1 cellular context compared by ENCODE assay signal in the genomic region with DNA sequence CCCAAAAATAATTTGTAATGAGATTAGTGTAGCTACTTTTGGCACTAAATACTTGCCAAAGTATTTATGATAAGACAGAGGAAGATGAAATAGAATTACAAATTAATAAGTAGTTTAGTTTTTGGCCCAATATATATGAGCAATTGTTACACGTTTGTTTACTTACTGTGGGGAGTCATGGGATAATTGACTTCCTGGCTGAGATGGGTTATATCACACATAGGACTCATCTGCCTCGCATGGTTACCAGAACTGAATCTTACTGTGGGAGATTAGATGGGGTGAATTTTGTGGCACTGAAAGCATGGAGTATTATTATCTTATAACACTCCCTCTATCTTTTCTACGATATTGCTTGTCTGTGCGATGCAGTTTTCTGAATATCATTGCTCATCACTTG.
TF ChIP-seq lines count a peak whose summit lies in the region.

No MANE protein-coding gene starts in this region.

TF ChIP-seq in SK-N-SH, 30 proteins besides CTCF, POLR2A, EP300 and RAD21 (continued from another document):
- TF ChIP-seq USF2 (IDR thresholded peaks at IDR 0.05; ENCODE audit: borderline replicate concordance, low read depth, low read length): no peak
- TF ChIP-seq POLR2AphosphoS5 (IDR thresholded peaks at IDR 0.05; ENCODE audit: low read depth, low read length): no peak
- no peak for TF ChIP-seq GATA2 (CRISPR knock-in tag; IDR thresholded peaks at IDR 0.05)
- TF ChIP-seq FOXM1 (IDR thresholded peaks at IDR 0.05; ENCODE audit: low read depth): no peak
TF ChIP-seq in SK-N-SH: peak in this region for 0.
